In the genomic region with DNA sequence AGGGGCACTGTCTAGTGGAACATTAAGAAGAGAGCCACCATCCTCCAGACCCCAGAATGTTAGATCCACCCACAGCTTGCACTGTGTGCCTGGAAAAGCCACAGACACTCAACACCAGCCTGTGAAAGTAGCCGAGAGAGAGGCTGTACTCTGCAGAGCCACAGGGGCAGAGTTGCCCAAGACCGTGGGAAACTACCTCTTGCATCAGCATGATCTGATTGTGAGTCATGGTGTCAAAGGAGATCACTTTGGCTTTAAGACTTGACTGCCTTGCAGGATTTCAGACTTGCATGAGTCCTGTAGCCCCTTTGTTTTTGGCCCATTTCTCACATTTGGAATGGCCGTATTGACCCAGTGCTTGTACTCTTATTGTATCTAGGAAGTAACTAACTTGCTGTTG, we compare ENCODE assay signal across 13 cellular contexts.
DNase-seq lines count a peak whose midpoint lies in the region; ATAC-seq and TF ChIP-seq lines count a peak whose summit lies in the region.
"Had no signal": no experiment of that assay in that cellular context is flagged by ENCODE, and none has a peak within 500 bp of the region (broad histone marks: within the 10 kb centered on the region; RNA-seq: fewer than 3 reads in every experiment).

No MANE protein-coding gene starts in this region.

- no peaks in the 10 kb centered on the region for H3K9me3 ChIP-seq in breast epithelium
- H3K9me3 ChIP-seq in thoracic aorta = no peaks in the 10 kb centered on the region
- no peaks in the 10 kb centered on the region for H3K9me3 ChIP-seq in naive thymus-derived CD4-positive, alpha-beta T cell (ENCODE audit: control insufficient read depth in 2 of 3, low read length in 3 of 3)

- TF ChIP-seq POLR2A in breast epithelium (IDR thresholded peaks at IDR 0.05) = no peak

- no peak for TF ChIP-seq CTCF in MCF 10A (IDR thresholded peaks at IDR 0.05; ENCODE audit: unreplicated experiment)
- no peak for TF ChIP-seq CTCF in breast epithelium (IDR thresholded peaks at IDR 0.05)
- no peak for TF ChIP-seq CTCF in fibroblast of pulmonary artery (IDR thresholded peaks at IDR 0.05; ENCODE audit: low read length, missing control alignments)
- TF ChIP-seq CTCF in thoracic aorta (IDR thresholded peaks at IDR 0.05) = no peak

- CTCF ChIA-PET in MCF 10A (lab: Yijun Ruan, JAX) = interaction anchor here (1.0 kb wide), 1 partner anchor 8 kb away, joined by 3 read pairs; no protein-coding TSS in a partner anchor
- CTCF ChIA-PET in naive thymus-derived CD4-positive, alpha-beta T cell (lab: Charles Lee) = no interaction called here

- peaks cover 10% of the 10 kb centered on the region for H3K27me3 Mint-ChIP-seq in MCF 10A (ENCODE audit: insufficient read depth, unreplicated experiment)
- no peaks in the 10 kb centered on the region for H3K27me3 Mint-ChIP-seq in naive thymus-derived CD4-positive, alpha-beta T cell
- H3K27me3 Mint-ChIP-seq: central memory CD8-positive, alpha-beta T cell had no signal

- H3K4me1 Mint-ChIP-seq in MCF 10A (ENCODE audit: insufficient read depth, unreplicated experiment) = no peaks in the 10 kb centered on the region
- no peaks in the 10 kb centered on the region for H3K4me1 Mint-ChIP-seq in naive thymus-derived CD4-positive, alpha-beta T cell
- H3K4me1 Mint-ChIP-seq: central memory CD8-positive, alpha-beta T cell had no signal

- H3K27ac ChIP-seq in breast epithelium = no peak overlapping the region
- no peak overlapping the region for H3K27ac ChIP-seq in thoracic aorta
- H3K27ac ChIP-seq in naive thymus-derived CD4-positive, alpha-beta T cell (ENCODE audit: low read depth, low read length) = no peak overlapping the region
- H3K27ac ChIP-seq: C4-2B had no signal

- no peaks in the 10 kb centered on the region for H3K27me3 ChIP-seq in breast epithelium
- H3K27me3 ChIP-seq in thoracic aorta (replicated peaks; ENCODE audit: insufficient read depth) = no peaks in the 10 kb centered on the region
- H3K27me3 ChIP-seq in naive thymus-derived CD4-positive, alpha-beta T cell (ENCODE audit: control insufficient read depth in 2 of 2, insufficient read depth in 2 of 2, low read length in 2 of 2) = no peaks in the 10 kb centered on the region

- no peaks in the 10 kb centered on the region for H3K4me1 ChIP-seq in breast epithelium
- no peaks in the 10 kb centered on the region for H3K4me1 ChIP-seq in thoracic aorta (ENCODE audit: control insufficient read depth in 1 of 2, low read depth in 2 of 2)
- H3K4me1 ChIP-seq in naive thymus-derived CD4-positive, alpha-beta T cell (ENCODE audit: control insufficient read depth in 2 of 2, insufficient read depth in 2 of 2, low read length in 2 of 2) = no peaks in the 10 kb centered on the region

- POLR2A ChIA-PET in MCF 10A (lab: Yijun Ruan, JAX) = no interaction called here
- POLR2A ChIA-PET in naive thymus-derived CD4-positive, alpha-beta T cell (lab: Charles Lee) = no interaction called here

- peaks cover 19% of the 10 kb centered on the region for H3K9me3 Mint-ChIP-seq in MCF 10A (ENCODE audit: unreplicated experiment)
- H3K9me3 Mint-ChIP-seq in naive thymus-derived CD4-positive, alpha-beta T cell = peaks cover 4 to 10% (median 8%) of the 10 kb centered on the region in 11 donors

- BruUV-seq in MCF 10A (replicated peaks; lab: Mats Ljungman, UMichigan) = no TSS peak

- DNase-seq in MCF 10A (ENCODE audit: unreplicated experiment) (peak; percentile 73), breast epithelium (ENCODE audit: low spot score in 2 of 2) (no peak), RKO (ENCODE audit: low spot score) (peak; percentile 68), fibroblast of pulmonary artery (ENCODE audit: low read depth) (peak; percentile 73), thoracic aorta (ENCODE audit: low spot score) (no peak), NCI-H524 treated with DMSO at 0.1 percent for 48 hours (lab: John Stamatoyannopoulos, UW) (no peak)
- DNase-seq in naive thymus-derived CD4-positive, alpha-beta T cell = no peak
- DNase-seq: activated CD4-positive, alpha-beta T cell treated with anti-CD3 and anti-CD28 coated beads, Interleukin-2, amount 50 U/mL, for 4 hours; NCI-H1105; occipital lobe had no signal

- H3K4me3 ChIP-seq in breast epithelium = no peak overlapping the region
- no peak overlapping the region for H3K4me3 ChIP-seq in fibroblast of pulmonary artery (replicated peaks; ENCODE audit: low read depth, low read length)
- no peak overlapping the region for H3K4me3 ChIP-seq in thoracic aorta
- H3K4me3 ChIP-seq in naive thymus-derived CD4-positive, alpha-beta T cell (ENCODE audit: low read length) = no peak overlapping the region

- no peak overlapping the region for H3K4me3 Mint-ChIP-seq in MCF 10A (ENCODE audit: unreplicated experiment)
- no peak overlapping the region for H3K4me3 Mint-ChIP-seq in naive thymus-derived CD4-positive, alpha-beta T cell
- H3K4me3 Mint-ChIP-seq: central memory CD8-positive, alpha-beta T cell had no signal

- no peak overlapping the region for H3K27ac Mint-ChIP-seq in MCF 10A (ENCODE audit: low read depth, unreplicated experiment)
- H3K27ac Mint-ChIP-seq in naive thymus-derived CD4-positive, alpha-beta T cell = no peak overlapping the region

- H3K36me3 Mint-ChIP-seq in MCF 10A (ENCODE audit: insufficient read depth, unreplicated experiment) = no peaks in the 10 kb centered on the region
- H3K36me3 Mint-ChIP-seq in naive thymus-derived CD4-positive, alpha-beta T cell = peaks cover 0 to 14% (median 12%) of the 10 kb centered on the region in 5 donors

- intact Hi-C loops in MCF 10A (cut with micrococcal nuclease) (no loop called here), breast epithelium (cut with DNase I; ENCODE audit: low total_unique reads) (no loop called here)
- intact Hi-C loops in naive thymus-derived CD4-positive, alpha-beta T cell (cut with micrococcal nuclease) = no loop called here

- H3K36me3 ChIP-seq in breast epithelium (no peaks in the 10 kb centered on the region), thoracic aorta (no peaks in the 10 kb centered on the region)
- H3K36me3 ChIP-seq in naive thymus-derived CD4-positive, alpha-beta T cell (ENCODE audit: control insufficient read depth in 2 of 3, insufficient read depth in 3 of 3, low read length in 3 of 3) = no peaks in the 10 kb centered on the region

- peak; percentile 56 for ATAC-seq in thoracic aorta (ENCODE audit: insufficient number of reproducible peaks, low FRiP score, low read depth)
- ATAC-seq in naive thymus-derived CD4-positive, alpha-beta T cell = no peak
- no peak for ATAC-seq in HG02938 (IDR thresholded peaks at IDR 0.05; ENCODE audit: unreplicated experiment)

Comparison
In these comparisons a context has a peak if more than half of its experiments do, and no peak if none do; other contexts are left out.
1. DNase-seq: peak in MCF 10A (single experiment), RKO (single experiment) and fibroblast of pulmonary artery (single experiment); none in breast epithelium (0 of 2), thoracic aorta (single experiment), naive thymus-derived CD4-positive, alpha-beta T cell (0 of 9) and NCI-H524 treated with DMSO at 0.1 percent for 48 hours (single experiment).